Comparison of ENCODE assay signal across 15 cellular contexts in genomic region chr10:95237376-95238170, GRCh38. TPM values are rescaled to one million over a fixed set of nuclear protein-coding genes. Genes with fewer than 3 reads are reported as not detected.
DNase-seq lines count a peak whose midpoint lies in the region; ATAC-seq and TF ChIP-seq lines count a peak whose summit lies in the region.
"Had no signal": no experiment of that assay in that cellular context is flagged by ENCODE, and none has a peak within 500 bp of the region (broad histone marks: within the 10 kb centered on the region; RNA-seq: fewer than 3 reads in every experiment).

No MANE protein-coding gene starts in this region.

- no peaks in the 10 kb centered on the region for H3K36me3 Mint-ChIP-seq in CD4-positive, alpha-beta memory T cell
- H3K36me3 Mint-ChIP-seq: CD14-positive monocyte had no signal

- H3K4me3 ChIP-seq in CD4-positive, alpha-beta memory T cell (ENCODE audit: low read length in 2 of 2) = no peak overlapping the region
- no peak overlapping the region for H3K4me3 ChIP-seq in SU-DHL-6 (ENCODE audit: insufficient read depth, low read length, poor library complexity, severe bottlenecking)
- no peak overlapping the region for H3K4me3 ChIP-seq in MM.1S (ENCODE audit: low read length)
- H3K4me3 ChIP-seq: right atrium auricular region had no signal

- CTCF ChIA-PET in CD4-positive, alpha-beta memory T cell (lab: Charles Lee; ENCODE audit: partially characterized antibody) = interaction anchor here (1.0 kb wide), 1 partner anchor 8 kb away, joined by 7 read pairs; no protein-coding TSS in a partner anchor

- no peak overlapping the region for H3K9ac ChIP-seq in SU-DHL-6 (ENCODE audit: low read length)
- no peak overlapping the region for H3K9ac ChIP-seq in MM.1S (ENCODE audit: low read length)

- no peaks in the 10 kb centered on the region for H3K4me1 ChIP-seq in CD4-positive, alpha-beta memory T cell (ENCODE audit: insufficient read depth, low read length)
- H3K4me1 ChIP-seq in MM.1S (ENCODE audit: low read length) = peaks cover 15% of the 10 kb centered on the region
- H3K4me1 ChIP-seq: right atrium auricular region had no signal

- H2AFZ ChIP-seq in SU-DHL-6 (ENCODE audit: low read depth, low read length, severe bottlenecking) = no peak overlapping the region
- H2AFZ ChIP-seq in MM.1S (ENCODE audit: low read length) = no peak overlapping the region

- no peak for DNase-seq in CD4-positive, alpha-beta memory T cell
- DNase-seq in HCEC 1CT (peak; percentile 29), glomerular visceral epithelial cell (ENCODE audit: extremely low spot score) (peak; percentile 67), MM.1S (no peak), cardiac septum (ENCODE audit: low spot score) (no peak), NCI-H1105 (lab: John Stamatoyannopoulos, UW) (no peak)
- DNase-seq: activated naive CD4-positive, alpha-beta T cell treated with Interleukin-2 at 50 U/mL for 16 hours; GF-D8; KG1; NCI-H2029 treated with DMSO at 0.1 percent for 48 hours; T-helper 17 cell had no signal

- no peaks in the 10 kb centered on the region for H3K79me2 ChIP-seq in SU-DHL-6 (ENCODE audit: insufficient read depth, low read length)
- H3K79me2 ChIP-seq in MM.1S (ENCODE audit: low read length) = peaks cover 14% of the 10 kb centered on the region; the same call in 1 of the 2 replicates

- POLR2A ChIA-PET in CD4-positive, alpha-beta memory T cell (lab: Charles Lee; ENCODE audit: partially characterized antibody) = no interaction called here

- no peak overlapping the region for H3K27ac ChIP-seq in CD4-positive, alpha-beta memory T cell (ENCODE audit: low read depth, low read length)
- H3K27ac ChIP-seq in SU-DHL-6 (ENCODE audit: low read depth, low read length) (peak overlapping the region; percentile 86), MM.1S (ENCODE audit: low read length) (no peak overlapping the region)
- H3K27ac ChIP-seq: right atrium auricular region had no signal

- peaks cover 0 to 5% (median 0%) of the 10 kb centered on the region in 8 donors for H3K9me3 Mint-ChIP-seq in CD4-positive, alpha-beta memory T cell
- H3K9me3 Mint-ChIP-seq: CD14-positive monocyte had no signal

- H3K9me2 ChIP-seq in SU-DHL-6 (replicated peaks; ENCODE audit: insufficient read depth, low read length) (no peaks in the 10 kb centered on the region), MM.1S (replicated peaks; ENCODE audit: insufficient read depth, low read length) (no peaks in the 10 kb centered on the region)

- peaks cover 5% of the 10 kb centered on the region for H3F3A ChIP-seq in SU-DHL-6 (ENCODE audit: insufficient read depth)
- 0 out of 2 replicates have a peak, but pooled peaks cover 4% of the 10 kb centered on the region for H3F3A ChIP-seq in MM.1S (ENCODE audit: insufficient read depth, low read length)

- H3K9me3 ChIP-seq in CD4-positive, alpha-beta memory T cell (ENCODE audit: control insufficient read depth in 1 of 2, low read length in 2 of 2) = no peaks in the 10 kb centered on the region
- H3K9me3 ChIP-seq in SU-DHL-6 (ENCODE audit: insufficient read depth, low read length) (no peaks in the 10 kb centered on the region), MM.1S (replicated peaks; ENCODE audit: insufficient read depth, low read length) (no peaks in the 10 kb centered on the region)
- H3K9me3 ChIP-seq: right atrium auricular region had no signal

- peaks cover 2 to 6% of the 10 kb centered on the region in 2 donors for H3K27me3 Mint-ChIP-seq in CD4-positive, alpha-beta memory T cell

- ATAC-seq in GM21447 (IDR thresholded peaks at IDR 0.05; ENCODE audit: unreplicated experiment) = no peak
- ATAC-seq: T-helper 17 cell had no signal

- TF ChIP-seq CTCF in SU-DHL-6 (IDR thresholded peaks at IDR 0.05; ENCODE audit: insufficient read depth, low read length, poor library complexity, severe bottlenecking) (no peak), MM.1S (IDR thresholded peaks at IDR 0.05; ENCODE audit: low read length) (no peak)

- peak overlapping the region in 4 of 7 donors; percentile 23 to 83 (median 60) for H3K27ac Mint-ChIP-seq in CD4-positive, alpha-beta memory T cell
- H3K27ac Mint-ChIP-seq: CD14-positive monocyte, T-helper 17 cell had no signal

- peak overlapping the region in 2 of 8 donors; percentile 1 to 15 for H3K4me3 Mint-ChIP-seq in CD4-positive, alpha-beta memory T cell
- H3K4me3 Mint-ChIP-seq: CD14-positive monocyte, T-helper 17 cell had no signal

- intact Hi-C loops in CD4-positive, alpha-beta memory T cell (cut with micrococcal nuclease) = no loop called here
- intact Hi-C loops in cardiac septum (cut with DNase I) = no loop called here

- H3K36me3 ChIP-seq in CD4-positive, alpha-beta memory T cell (ENCODE audit: insufficient read depth, low read length) = no peaks in the 10 kb centered on the region
- no peaks in the 10 kb centered on the region for H3K36me3 ChIP-seq in SU-DHL-6 (ENCODE audit: low read length)
- peaks cover 3% of the 10 kb centered on the region; the same call in 1 of the 2 replicates for H3K36me3 ChIP-seq in MM.1S (replicated peaks; ENCODE audit: insufficient read depth, low read length)

- peaks cover 0 to 18% (median 4%) of the 10 kb centered on the region in 4 donors for H3K4me1 Mint-ChIP-seq in CD4-positive, alpha-beta memory T cell
- H3K4me1 Mint-ChIP-seq: T-helper 17 cell had no signal

- H3K4me2 ChIP-seq in SU-DHL-6 (ENCODE audit: low read depth, low read length, poor library complexity, severe bottlenecking) (peak overlapping the region; percentile 27), MM.1S (ENCODE audit: low read depth, low read length) (no peak overlapping the region)

- H4K20me1 ChIP-seq in SU-DHL-6 (ENCODE audit: low read depth, low read length) (no peaks in the 10 kb centered on the region), MM.1S (ENCODE audit: insufficient read depth, low read length) (no peaks in the 10 kb centered on the region)

- H3K27me3 ChIP-seq in CD4-positive, alpha-beta memory T cell (ENCODE audit: insufficient read depth, low read length) = no peaks in the 10 kb centered on the region
- H3K27me3 ChIP-seq in SU-DHL-6 (ENCODE audit: low read length) = no peaks in the 10 kb centered on the region
- no peaks in the 10 kb centered on the region for H3K27me3 ChIP-seq in MM.1S (replicated peaks; ENCODE audit: insufficient read depth, low read length)
- H3K27me3 ChIP-seq: right atrium auricular region had no signal

RNA-seq across cellular contexts. Expression of gene ACSM6, which starts 43.5 kb away (rescaled TPM):
- not detected for total RNA-seq in CD4-positive, alpha-beta memory T cell
- polyA plus RNA-seq in CD4-positive, alpha-beta memory T cell = not detected
- total RNA-seq in cardiac septum = 0.30 TPM
- total RNA-seq: right atrium auricular region, T-helper 17 cell had no signal
- polyA plus RNA-seq: CD14-positive monocyte had no signal

RNA-seq across cellular contexts. Expression of gene PDLIM1, which starts 53.2 kb away (rescaled TPM):
- 1 to 10 TPM in 1 of 2 experiments, under 1 TPM in 1; 0.90 to 1.5 TPM for total RNA-seq in CD4-positive, alpha-beta memory T cell
- 1 to 10 TPM; 1.3 to 7.3 TPM for polyA plus RNA-seq in CD4-positive, alpha-beta memory T cell
- 334 TPM for total RNA-seq in cardiac septum

Comparison
In these comparisons a context has a peak if more than half of its experiments do, and no peak if none do; other contexts are left out.
1. DNase-seq: peak in HCEC 1CT (single experiment) and glomerular visceral epithelial cell (single experiment); none in CD4-positive, alpha-beta memory T cell (0 of 5), MM.1S (single experiment), cardiac septum (single experiment) and NCI-H1105 (single experiment).
2. RNA of gene PDLIM1, which starts 53.2 kb away (total RNA-seq): 334 TPM in cardiac septum (single experiment); 0.90 to 1.5 TPM in CD4-positive, alpha-beta memory T cell; every median in the first group is over 100 times any median in the second.